Comparison of ENCODE assay signal across 12 cellular contexts in the genomic region with DNA sequence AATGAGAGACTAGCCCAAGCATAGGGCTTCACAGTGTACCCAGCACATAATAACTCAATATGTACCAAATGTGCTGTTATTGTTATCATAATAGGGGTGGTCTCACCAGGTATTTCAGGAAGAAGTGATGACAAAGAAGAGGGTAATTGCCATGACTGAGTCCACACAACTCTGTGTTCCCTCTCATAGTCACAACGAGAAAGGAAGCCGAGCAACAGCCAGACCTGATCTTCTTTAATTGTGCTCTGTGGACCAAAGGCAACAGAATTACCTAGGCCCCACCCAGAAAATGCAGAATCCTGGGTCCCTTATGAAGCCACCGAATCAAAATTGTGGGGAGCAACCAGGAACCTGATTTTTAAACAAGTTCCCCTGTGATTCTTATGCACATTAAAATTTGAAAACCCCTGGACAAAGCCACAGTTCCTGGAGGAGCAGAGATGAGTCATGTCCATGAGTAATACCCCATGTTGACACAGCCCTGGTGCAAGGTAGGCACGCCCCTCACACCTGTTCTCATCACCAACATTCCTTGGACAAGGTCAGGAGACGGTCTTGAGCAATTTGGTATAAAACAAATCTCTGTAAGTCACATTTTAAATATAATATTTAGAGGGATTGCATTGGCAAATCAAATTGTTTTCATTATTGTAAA. TPM values are rescaled to one million over a fixed set of nuclear protein-coding genes. Genes with fewer than 3 reads are reported as not detected.
DNase-seq lines count a peak whose midpoint lies in the region; ATAC-seq and TF ChIP-seq lines count a peak whose summit lies in the region.
"Had no signal": no experiment of that assay in that cellular context is flagged by ENCODE, and none has a peak within 500 bp of the region (broad histone marks: within the 10 kb centered on the region; RNA-seq: fewer than 3 reads in every experiment).

No MANE protein-coding gene starts in this region.

- POLR2A ChIA-PET in Panc1 (lab: Charles Lee): no interaction called here

- H3K36me3 ChIP-seq in Panc1 (ENCODE audit: control insufficient read depth, insufficient read depth, low read length): no peaks in the 10 kb centered on the region
- no peaks in the 10 kb centered on the region for H3K36me3 ChIP-seq in esophagus squamous epithelium
- H3K36me3 ChIP-seq: gastrocnemius medialis had no signal

- 31 to 51% methylated on average over 3 to 5 of the region's 5 CpGs for WGBS in esophagus squamous epithelium, 2 donors

- ATAC-seq in Panc1: peak; percentile 74; the same call in 1 of the 2 replicates
- no peak for ATAC-seq in natural killer cell
- ATAC-seq in GM21576 (IDR thresholded peaks at IDR 0.05; ENCODE audit: unreplicated experiment): no peak

- no peak overlapping the region for H3K27ac Mint-ChIP-seq in natural killer cell
- H3K27ac Mint-ChIP-seq: brain had no signal

- TF ChIP-seq POLR2A in esophagus squamous epithelium (IDR thresholded peaks at IDR 0.05): no peak

- H3K4me1 Mint-ChIP-seq in natural killer cell: no peaks in the 10 kb centered on the region

- no peak for TF ChIP-seq CTCF in HFF-Myc (IDR thresholded peaks at IDR 0.05; ENCODE audit: low read depth, low read length, missing control alignments)
- no peak for TF ChIP-seq CTCF in Panc1 (IDR thresholded peaks at IDR 0.05)
- TF ChIP-seq CTCF in esophagus squamous epithelium (IDR thresholded peaks at IDR 0.05): no peak
- no peak for TF ChIP-seq CTCF in natural killer cell (IDR thresholded peaks at IDR 0.05)

- H3K4me3 Mint-ChIP-seq in natural killer cell: no peak overlapping the region
- H3K4me3 Mint-ChIP-seq: brain had no signal

- H3K9me3 ChIP-seq in Panc1 (ENCODE audit: control insufficient read depth, insufficient read depth, low read depth, low read length): no peaks in the 10 kb centered on the region; the same call in 1 of the 2 replicates
- H3K9me3 ChIP-seq in esophagus squamous epithelium: no peaks in the 10 kb centered on the region
- H3K9me3 ChIP-seq: gastrocnemius medialis had no signal

- H3K9me3 Mint-ChIP-seq in natural killer cell: no peaks in the 10 kb centered on the region
- H3K9me3 Mint-ChIP-seq: brain had no signal

- H3K27me3 Mint-ChIP-seq in natural killer cell (ENCODE audit: low read depth in 2 of 2): peaks cover 0 to 3% of the 10 kb centered on the region in 2 donors
- H3K27me3 Mint-ChIP-seq: brain had no signal

- no peak overlapping the region for H3K4me3 ChIP-seq in HFF-Myc (replicated peaks; ENCODE audit: low read depth, low read length)
- no peak overlapping the region for H3K4me3 ChIP-seq in Panc1 (ENCODE audit: low read depth in 2 of 2, low read length in 2 of 2)
- no peak overlapping the region for H3K4me3 ChIP-seq in esophagus squamous epithelium
- H3K4me3 ChIP-seq: gastrocnemius medialis had no signal

- no peaks in the 10 kb centered on the region for H3K27me3 ChIP-seq in Panc1 (ENCODE audit: control insufficient read depth, insufficient read depth, low read length)
- H3K27me3 ChIP-seq in esophagus squamous epithelium: no peaks in the 10 kb centered on the region
- H3K27me3 ChIP-seq: gastrocnemius medialis had no signal

- peaks cover 7% of the 10 kb centered on the region for H3K4me1 ChIP-seq in Panc1 (ENCODE audit: control insufficient read depth, insufficient read depth, low read length)
- peaks cover 12 to 37% (median 20%) of the 10 kb centered on the region in 3 donors for H3K4me1 ChIP-seq in esophagus squamous epithelium

- BruUV-seq in Panc1 (replicated peaks; lab: Mats Ljungman, UMichigan): no TSS peak

- DNase-seq in HFF-Myc (ENCODE audit: extremely low read depth, low read depth) (peak; percentile 45), Panc1 (ENCODE audit: low read depth, low spot score) (peak; percentile 67), esophagus squamous epithelium (lab: John Stamatoyannopoulos, UW) (no peak), renal cortical epithelial cell (ENCODE audit: low read depth) (peak; percentile 90), natural killer cell (no peak), NOMO-1 (lab: John Stamatoyannopoulos, UW; ENCODE audit: unreplicated experiment in 2 of 2) (no peak)
- DNase-seq: DMS79; gastrocnemius medialis; NCI-H1436 treated with DMSO at 0.1 percent for 48 hours; stimulated activated naive CD4-positive, alpha-beta T cell had no signal

- no peaks in the 10 kb centered on the region for H3K36me3 Mint-ChIP-seq in natural killer cell
- H3K36me3 Mint-ChIP-seq: brain had no signal

- CTCF ChIA-PET in Panc1 (lab: Charles Lee): no interaction called here

- no peak overlapping the region for H3K27ac ChIP-seq in Panc1 (ENCODE audit: low read length)
- H3K27ac ChIP-seq in esophagus squamous epithelium: peak overlapping the region; percentile 59 to 62 (median 61)
- H3K27ac ChIP-seq: gastrocnemius medialis had no signal

- intact Hi-C loops in Panc1 (cut with micrococcal nuclease; ENCODE audit: unreplicated experiment): no loop called here
- intact Hi-C loops in esophagus squamous epithelium (cut with DNase I): no loop called here
- intact Hi-C loops in natural killer cell (cut with micrococcal nuclease): no loop called here

- in situ Hi-C loops in Panc1 (cut with HindIII; ENCODE audit: low pct_unique_long_range_greater_than_20kb, low sequenced_read_pairs): no loop called here

RNA-seq across cellular contexts. Expression of a gene that starts 5.2 kb away (rescaled TPM):
- total RNA-seq in Panc1 (2021; ENCODE audit: unreplicated experiment): not detected
- polyA plus RNA-seq in Panc1 (2012; ENCODE audit: insufficient read length): 0.21 TPM
- total RNA-seq in esophagus squamous epithelium: 1 to 10 TPM in 2 of 4 donors, under 1 TPM in 1, not detected in 1; 0.38 to 2.4 (median 1.6) TPM
- total RNA-seq in renal cortical epithelial cell: 0.15 and 1.7 TPM in 2 replicates
- not detected for total RNA-seq in natural killer cell

Comparison
In these comparisons a context has a peak if more than half of its experiments do, and no peak if none do; other contexts are left out.
1. DNase-seq: peak in HFF-Myc (single experiment), Panc1 (single experiment) and renal cortical epithelial cell (single experiment); none in esophagus squamous epithelium (single experiment), natural killer cell (single experiment) and NOMO-1 (0 of 2).